Comparison of ENCODE assay signal across 23 cellular contexts in the genomic region with DNA sequence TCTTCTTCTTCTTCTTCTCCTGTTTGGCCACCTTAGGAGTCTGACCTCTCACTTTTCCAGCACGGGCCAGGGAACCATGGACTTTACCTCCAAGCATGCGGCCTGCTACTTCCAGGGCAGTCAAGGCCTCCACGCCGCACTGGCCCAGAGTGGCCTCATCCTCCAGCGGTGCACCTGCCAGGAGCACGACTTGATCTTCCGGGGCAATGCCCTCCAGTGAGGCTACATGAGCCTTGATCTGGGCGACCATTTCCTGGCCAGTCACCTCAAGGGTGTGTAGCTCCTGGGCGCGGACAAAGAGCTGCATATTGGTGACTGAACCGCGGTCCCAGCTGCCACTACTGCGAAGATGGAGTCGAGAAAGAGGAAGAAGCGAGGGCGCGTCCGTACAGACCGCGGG.
"Had no signal": no experiment of that assay in that cellular context is flagged by ENCODE, and none has a peak within 500 bp of the region (broad histone marks: within the 10 kb centered on the region; RNA-seq: fewer than 3 reads in every experiment).

No MANE protein-coding gene starts in this region.

- H3K4me3 Mint-ChIP-seq: memory B cell; mesothelial cell of epicardium; natural killer cell treated with Interleukin-12 subunit alpha and Interleukin-12 subunit beta and Interleukin-15 and Interleukin-18, amount 100 ng/mL, for 72 hours; stimulated activated memory B cell treated with anti-CD40 and anti-IgM and Interleukin-4, amounts not matched to agents 10 μg/mL and 1 μg/mL and 100 μg/mL, for 72 hours; stimulated activated naive CD8-positive, alpha-beta T cell treated with anti-CD3 and anti-CD28 coated beads, Interleukin-15, Interleukin-2, amounts not matched to agents 100 ng/mL and 50 ng/mL, for 24 hours had no signal

- H3K36me3 Mint-ChIP-seq: memory B cell; mesothelial cell of epicardium; natural killer cell treated with Interleukin-12 subunit alpha and Interleukin-12 subunit beta and Interleukin-15 and Interleukin-18, amount 100 ng/mL, for 72 hours; stimulated activated memory B cell treated with anti-CD40 and anti-IgM and Interleukin-4, amounts not matched to agents 10 μg/mL and 1 μg/mL and 100 μg/mL, for 72 hours had no signal

- H3K4me1 ChIP-seq: left ventricle myocardium inferior, lower lobe of right lung, parathyroid adenoma, psoas muscle, right lobe of liver, upper lobe of left lung had no signal

- H3K27ac ChIP-seq: dorsolateral prefrontal cortex, heart left ventricle, left ventricle myocardium inferior, lower lobe of right lung, parathyroid adenoma, psoas muscle, right lobe of liver, tibial artery, upper lobe of left lung, vagina had no signal

- H3K4me3 ChIP-seq: dorsolateral prefrontal cortex, heart left ventricle, left ventricle myocardium inferior, lower lobe of right lung, psoas muscle, right lobe of liver, spleen, tibial artery, upper lobe of left lung, vagina had no signal

- H3K9ac ChIP-seq: parathyroid adenoma had no signal

- ATAC-seq: heart left ventricle; lower lobe of right lung; natural killer cell treated with Interleukin-12 subunit alpha and Interleukin-12 subunit beta and Interleukin-15 and Interleukin-18, amount 100 ng/mL, for 72 hours; psoas muscle; stimulated activated memory B cell treated with anti-CD40 and anti-IgM and Interleukin-4, amounts not matched to agents 10 μg/mL and 1 μg/mL and 100 μg/mL, for 72 hours had no signal

- H3K4me1 Mint-ChIP-seq: memory B cell; stimulated activated memory B cell treated with anti-CD40 and anti-IgM and Interleukin-4, amounts not matched to agents 10 μg/mL and 1 μg/mL and 100 μg/mL, for 72 hours had no signal

- H3K27me3 ChIP-seq: heart left ventricle, right lobe of liver, upper lobe of left lung, vagina had no signal

- H3K9me3 ChIP-seq: heart left ventricle, left ventricle myocardium inferior, lower lobe of right lung, psoas muscle, right lobe of liver, spleen, tibial artery, upper lobe of left lung, vagina had no signal

- DNase-seq: cortex of kidney; dorsolateral prefrontal cortex; effector CD8-positive, alpha-beta T cell; heart left ventricle; hippocampal formation; left ventricle myocardium inferior; lower lobe of right lung; psoas muscle; retina; right lobe of liver; spleen; stimulated activated CD4-positive, alpha-beta T cell treated with anti-CD3 and anti-CD28 coated beads, Interleukin-15, amount 100 ng/mL, for 24 hours; stimulated activated CD4-positive, alpha-beta T cell treated with anti-CD3 and anti-CD28 coated beads, Interleukin-1b, Interleukin-23, amount 100 ng/mL, for 48 hours; stimulated activated CD4-positive, alpha-beta T cell treated with anti-CD3 and anti-CD28 coated beads, Interleukin-4, amount 100 ng/mL, for 24 hours; tibial artery; upper lobe of left lung had no signal

- H3K27ac Mint-ChIP-seq: memory B cell; mesothelial cell of epicardium; natural killer cell treated with Interleukin-12 subunit alpha and Interleukin-12 subunit beta and Interleukin-15 and Interleukin-18, amount 100 ng/mL, for 72 hours; stimulated activated memory B cell treated with anti-CD40 and anti-IgM and Interleukin-4, amounts not matched to agents 10 μg/mL and 1 μg/mL and 100 μg/mL, for 72 hours had no signal

- H3K36me3 ChIP-seq: heart left ventricle, left ventricle myocardium inferior, lower lobe of right lung, right lobe of liver, spleen, tibial artery, upper lobe of left lung, vagina had no signal

- H3K27me3 Mint-ChIP-seq: stimulated activated naive CD8-positive, alpha-beta T cell treated with anti-CD3 and anti-CD28 coated beads, Interleukin-15, Interleukin-2, amounts not matched to agents 100 ng/mL and 50 ng/mL, for 24 hours had no signal

- H3K9me3 Mint-ChIP-seq: memory B cell; mesothelial cell of epicardium; natural killer cell treated with Interleukin-12 subunit alpha and Interleukin-12 subunit beta and Interleukin-15 and Interleukin-18, amount 100 ng/mL, for 72 hours; stimulated activated memory B cell treated with anti-CD40 and anti-IgM and Interleukin-4, amounts not matched to agents 10 μg/mL and 1 μg/mL and 100 μg/mL, for 72 hours; stimulated activated naive CD8-positive, alpha-beta T cell treated with anti-CD3 and anti-CD28 coated beads, Interleukin-15, Interleukin-2, amounts not matched to agents 100 ng/mL and 50 ng/mL, for 24 hours had no signal
